ENCODE assay signal across 8 cellular contexts in the genomic region with DNA sequence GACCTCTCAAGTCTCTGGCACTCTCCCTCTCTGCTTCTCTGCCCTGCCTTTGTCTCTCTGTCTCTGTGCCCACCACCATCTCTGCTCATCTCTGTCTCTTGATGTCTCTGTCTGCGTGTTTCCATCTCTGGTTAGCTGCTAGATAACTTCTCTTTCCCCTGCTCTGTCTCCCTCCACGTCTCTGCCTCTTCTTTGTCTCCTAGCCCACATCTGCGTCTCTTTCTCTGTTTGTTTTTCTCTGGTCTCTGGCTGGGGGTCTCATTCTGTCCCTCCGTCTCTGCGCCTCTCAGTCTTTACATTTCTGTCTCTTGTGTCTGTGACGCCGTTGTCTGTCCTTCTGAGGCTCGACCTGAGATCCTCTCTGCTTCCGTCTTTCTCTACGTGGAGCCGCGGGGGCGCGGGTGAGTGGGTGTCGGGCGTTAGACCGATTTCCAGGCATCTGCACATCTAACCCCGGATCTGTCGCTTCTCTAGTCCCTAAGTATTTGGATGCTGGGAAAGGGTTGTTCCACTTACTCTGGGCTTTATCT. TPM values are rescaled to one million over a fixed set of nuclear protein-coding genes. Genes with fewer than 3 reads are reported as not detected.
DNase-seq lines count a peak whose midpoint lies in the region; ATAC-seq and TF ChIP-seq lines count a peak whose summit lies in the region.

No MANE protein-coding gene starts in this region.

- H3K27me3 ChIP-seq in BJ (ENCODE audit: control insufficient read depth, insufficient read depth, low read length) (peaks cover 1% of the 10 kb centered on the region; the same call in 1 of the 2 replicates), iPS DF 6.9 (ENCODE audit: control insufficient read depth, insufficient read depth, low read length) (peaks cover 8% of the 10 kb centered on the region; the same call in 1 of the 2 replicates)

- H3K4me1 Mint-ChIP-seq in activated T-helper 1 cell treated with anti-CD3 and anti-CD28 coated beads, Interleukin-12 subunit alpha, Interleukin-12 subunit beta, Interleukin-2, Interleukin-4 antibody, amounts not matched to agents 30 ng/mL and 10 ng/mL and 1 ng/mL, durations not matched to agents 14 hours and 24 hours and 36 hours (ENCODE audit: low read depth), result peaks cover 30% of the 10 kb centered on the region

- ATAC-seq in HG02852 (IDR thresholded peaks at IDR 0.05; ENCODE audit: unreplicated experiment) (peak; percentile 7), HG02870 (IDR thresholded peaks at IDR 0.05; ENCODE audit: unreplicated experiment) (no peak)

- POLR2A ChIA-PET in BJ (lab: Charles Lee), result no interaction called here

- peaks cover 2% of the 10 kb centered on the region; the same call in 1 of the 2 replicates for H3K4me1 ChIP-seq in iPS DF 6.9 (ENCODE audit: control insufficient read depth, insufficient read depth, low read length)

- no peak for TF ChIP-seq CTCF in BJ (IDR thresholded peaks at IDR 0.05; ENCODE audit: insufficient read depth, low read depth, low read length)

- H3K4me3 ChIP-seq in BJ (ENCODE audit: low read depth, low read length) (peak overlapping the region; percentile 40), iPS DF 6.9 (ENCODE audit: low read length) (peak overlapping the region; percentile 17; the same call in 1 of the 2 replicates)

- H3K36me3 ChIP-seq in BJ (ENCODE audit: control insufficient read depth, insufficient read depth, low read length) (no peaks in the 10 kb centered on the region), iPS DF 6.9 (ENCODE audit: control insufficient read depth, insufficient read depth, low read length) (no peaks in the 10 kb centered on the region)

- CTCF ChIA-PET in BJ (lab: Yijun Ruan, JAX), result interaction anchor here (1.0 to 2.1 kb wide), 4 partner anchors 12 to 27 kb away, joined by 3 to 22 read pairs (median 6); no protein-coding TSS in a partner anchor

- peaks cover 3% of the 10 kb centered on the region for H3K36me3 Mint-ChIP-seq in activated T-helper 1 cell treated with anti-CD3 and anti-CD28 coated beads, Interleukin-12 subunit alpha, Interleukin-12 subunit beta, Interleukin-2, Interleukin-4 antibody, amounts not matched to agents 30 ng/mL and 10 ng/mL and 1 ng/mL, durations not matched to agents 14 hours and 24 hours and 36 hours (ENCODE audit: low read depth)

- WGBS in iPS DF 6.9 (ENCODE audit: insufficient coverage, insufficient read length), result no CpG with 5 or more reads among the region's 19 CpGs

- intact Hi-C loops in activated T-helper 1 cell treated with anti-CD3 and anti-CD28 coated beads, Interleukin-12 subunit alpha, Interleukin-12 subunit beta, Interleukin-2, Interleukin-4 antibody, amounts not matched to agents 30 ng/mL and 10 ng/mL and 1 ng/mL, durations not matched to agents 14 hours and 24 hours and 36 hours (cut with micrococcal nuclease), result loop anchor here (1.0 to 2.0 kb wide), 3 partner anchors 9 to 84 kb away; a partner anchor contains a TSS

- no peaks in the 10 kb centered on the region for H3K9me3 Mint-ChIP-seq in activated T-helper 1 cell treated with anti-CD3 and anti-CD28 coated beads, Interleukin-12 subunit alpha, Interleukin-12 subunit beta, Interleukin-2, Interleukin-4 antibody, amounts not matched to agents 30 ng/mL and 10 ng/mL and 1 ng/mL, durations not matched to agents 14 hours and 24 hours and 36 hours

- no peak overlapping the region for H3K27ac ChIP-seq in iPS DF 6.9 (ENCODE audit: low read length)

- H3K9me3 ChIP-seq in iPS DF 6.9 (ENCODE audit: control insufficient read depth, insufficient read depth, low read length), result no peaks in the 10 kb centered on the region

- peaks cover 10% of the 10 kb centered on the region for H3K27me3 Mint-ChIP-seq in activated T-helper 1 cell treated with anti-CD3 and anti-CD28 coated beads, Interleukin-12 subunit alpha, Interleukin-12 subunit beta, Interleukin-2, Interleukin-4 antibody, amounts not matched to agents 30 ng/mL and 10 ng/mL and 1 ng/mL, durations not matched to agents 14 hours and 24 hours and 36 hours (ENCODE audit: insufficient read depth)

- H3K4me3 Mint-ChIP-seq in activated T-helper 1 cell treated with anti-CD3 and anti-CD28 coated beads, Interleukin-12 subunit alpha, Interleukin-12 subunit beta, Interleukin-2, Interleukin-4 antibody, amounts not matched to agents 30 ng/mL and 10 ng/mL and 1 ng/mL, durations not matched to agents 14 hours and 24 hours and 36 hours, result peak overlapping the region; percentile 88

- no peak for DNase-seq in BJ (ENCODE audit: low read depth)
- peak; percentile 37 for DNase-seq in activated T-helper 1 cell treated with anti-CD3 and anti-CD28 coated beads, Interleukin-12 subunit alpha, Interleukin-12 subunit beta, Interleukin-2, Interleukin-4 antibody, amounts not matched to agents 30 ng/mL and 10 ng/mL and 1 ng/mL, durations not matched to agents 14 hours and 24 hours and 36 hours (ENCODE audit: low spot score)
- no peak for DNase-seq in iPS DF 6.9 (ENCODE audit: low read depth, low spot score)
- peak in 4 of 6 experiments; percentile 6 to 45 (median 26) for DNase-seq in stimulated activated naive CD4-positive, alpha-beta T cell (lab: John Stamatoyannopoulos, UW)
- no peak for DNase-seq in effector CD4-positive, alpha-beta T cell
- no peak for DNase-seq in NCI-H1105 (lab: John Stamatoyannopoulos, UW)

- H3K27ac Mint-ChIP-seq in activated T-helper 1 cell treated with anti-CD3 and anti-CD28 coated beads, Interleukin-12 subunit alpha, Interleukin-12 subunit beta, Interleukin-2, Interleukin-4 antibody, amounts not matched to agents 30 ng/mL and 10 ng/mL and 1 ng/mL, durations not matched to agents 14 hours and 24 hours and 36 hours, result peak overlapping the region; percentile 89

RNA-seq across cellular contexts. Expression of a gene that starts 0.4 kb away (rescaled TPM):
- 0.54 and 1.1 TPM in 2 replicates for polyA plus RNA-seq in BJ (2011; rRNA removed)
- 1.5 and 1.8 TPM in 2 replicates for polyA minus RNA-seq in BJ (2011; rRNA and poly(A)+ RNA removed)
- total RNA-seq in activated T-helper 1 cell treated with anti-CD3 and anti-CD28 coated beads, Interleukin-12 subunit alpha, Interleukin-12 subunit beta, Interleukin-2, Interleukin-4 antibody, amounts not matched to agents 30 ng/mL and 10 ng/mL and 1 ng/mL, durations not matched to agents 14 hours and 24 hours and 36 hours, result 4.3 and 6.1 TPM in 2 replicates

RNA-seq across cellular contexts. Expression of a gene that starts 23.3 kb away (rescaled TPM):
- polyA plus RNA-seq in BJ (2011; rRNA removed), result 518 and 777 TPM in 2 replicates
- polyA minus RNA-seq in BJ (2011; rRNA and poly(A)+ RNA removed), result 49.9 and 112 TPM in 2 replicates
- 757 and 760 TPM in 2 replicates for total RNA-seq in activated T-helper 1 cell treated with anti-CD3 and anti-CD28 coated beads, Interleukin-12 subunit alpha, Interleukin-12 subunit beta, Interleukin-2, Interleukin-4 antibody, amounts not matched to agents 30 ng/mL and 10 ng/mL and 1 ng/mL, durations not matched to agents 14 hours and 24 hours and 36 hours

RNA-seq across cellular contexts. Expression of a gene that starts 24.1 kb away (rescaled TPM):
- 12.6 and 16.8 TPM in 2 replicates for polyA plus RNA-seq in BJ (2011; rRNA removed)
- polyA minus RNA-seq in BJ (2011; rRNA and poly(A)+ RNA removed), result 12.7 and 16.2 TPM in 2 replicates
- total RNA-seq in activated T-helper 1 cell treated with anti-CD3 and anti-CD28 coated beads, Interleukin-12 subunit alpha, Interleukin-12 subunit beta, Interleukin-2, Interleukin-4 antibody, amounts not matched to agents 30 ng/mL and 10 ng/mL and 1 ng/mL, durations not matched to agents 14 hours and 24 hours and 36 hours, result 13.7 and 18.0 TPM in 2 replicates

RNA-seq across cellular contexts. Expression of a gene that starts 29.2 kb away (rescaled TPM):
- 20.2 and 30.4 TPM in 2 replicates for polyA plus RNA-seq in BJ (2011; rRNA removed)
- polyA minus RNA-seq in BJ (2011; rRNA and poly(A)+ RNA removed), result 25.3 and 40.9 TPM in 2 replicates
- 148 and 152 TPM in 2 replicates for total RNA-seq in activated T-helper 1 cell treated with anti-CD3 and anti-CD28 coated beads, Interleukin-12 subunit alpha, Interleukin-12 subunit beta, Interleukin-2, Interleukin-4 antibody, amounts not matched to agents 30 ng/mL and 10 ng/mL and 1 ng/mL, durations not matched to agents 14 hours and 24 hours and 36 hours

Comparison
In these comparisons a context has a peak if more than half of its experiments do, and no peak if none do; other contexts are left out.
1. DNase-seq: peak in activated T-helper 1 cell treated with anti-CD3 and anti-CD28 coated beads, Interleukin-12 subunit alpha, Interleukin-12 subunit beta, Interleukin-2, Interleukin-4 antibody, amounts not matched to agents 30 ng/mL and 10 ng/mL and 1 ng/mL, durations not matched to agents 14 hours and 24 hours and 36 hours (single experiment) and stimulated activated naive CD4-positive, alpha-beta T cell (4 of 6); none in BJ (single experiment), iPS DF 6.9 (single experiment), effector CD4-positive, alpha-beta T cell (single experiment) and NCI-H1105 (single experiment).